17 cellular contexts compared by ENCODE assay signal in the genomic region with DNA sequence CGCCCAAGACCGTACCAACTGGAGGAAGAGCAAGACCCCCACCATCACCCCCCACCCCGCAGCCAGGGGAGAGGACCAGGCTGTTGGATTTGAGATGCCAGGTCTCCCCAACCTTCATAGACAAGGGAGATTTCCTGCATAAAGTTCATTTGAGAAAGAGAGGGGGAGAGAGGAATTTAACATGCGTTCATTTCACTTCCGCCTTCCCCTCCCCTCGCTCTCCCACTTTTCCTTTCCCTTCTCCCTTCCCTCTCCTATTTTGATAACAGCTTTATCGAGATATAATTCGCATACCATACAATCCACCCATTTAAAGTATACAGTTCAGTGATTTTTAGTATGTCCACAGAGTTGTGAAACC. TPM values are rescaled to one million over a fixed set of nuclear protein-coding genes. Genes with fewer than 3 reads are reported as not detected.
DNase-seq lines count a peak whose midpoint lies in the region; ATAC-seq and TF ChIP-seq lines count a peak whose summit lies in the region.
"Had no signal": no experiment of that assay in that cellular context is flagged by ENCODE, and none has a peak within 500 bp of the region (broad histone marks: within the 10 kb centered on the region; RNA-seq: fewer than 3 reads in every experiment).

No MANE protein-coding gene starts in this region.

- H3K27ac ChIP-seq in left ventricle myocardium inferior (replicated peaks), result peak overlapping the region; percentile 91

- H3K27ac Mint-ChIP-seq in WTC11, result no peak overlapping the region
- no peak overlapping the region for H3K27ac Mint-ChIP-seq in immature natural killer cell
- peak overlapping the region; percentile 27 for H3K27ac Mint-ChIP-seq in type B pancreatic cell

- H3K4me1 Mint-ChIP-seq in WTC11 (peaks cover 70% of the 10 kb centered on the region), immature natural killer cell (peaks cover 15 to 25% of the 10 kb centered on the region in 2 donors), type B pancreatic cell (ENCODE audit: unreplicated experiment) (peaks cover 48% of the 10 kb centered on the region)

- H3K4me3 Mint-ChIP-seq in WTC11 (peak overlapping the region; percentile 63), immature natural killer cell (peak overlapping the region in 4 of 5 donors; percentile 40 to 76 (median 72)), type B pancreatic cell (peak overlapping the region; percentile 81)

- POLR2A ChIA-PET in WTC11 (lab: Charles Lee), result no interaction called here

- H3K36me3 ChIP-seq in left ventricle myocardium inferior, result no peaks in the 10 kb centered on the region

- H3K9me3 Mint-ChIP-seq in WTC11 (no peaks in the 10 kb centered on the region), immature natural killer cell (peaks cover 0 to 1% (median 0%) of the 10 kb centered on the region in 6 donors), type B pancreatic cell (no peaks in the 10 kb centered on the region)

- H3K36me3 Mint-ChIP-seq in WTC11 (0 out of 2 replicates have a peak, but pooled peaks cover 2% of the 10 kb centered on the region), immature natural killer cell (peaks cover 0 to 5% (median 0%) of the 10 kb centered on the region in 3 donors), type B pancreatic cell (no peaks in the 10 kb centered on the region)

- intact Hi-C loops in left ventricle myocardium inferior (cut with micrococcal nuclease), result no loop called here
- intact Hi-C loops in left ventricle myocardium superior (cut with micrococcal nuclease), result no loop called here

- no peaks in the 10 kb centered on the region for H3K9me3 ChIP-seq in left ventricle myocardium inferior (replicated peaks)

- H3K4me3 ChIP-seq in left ventricle myocardium inferior (peak overlapping the region; percentile 76), foreskin fibroblast (ENCODE audit: low read depth in 1 of 2, low read length in 2 of 2) (no peak overlapping the region)

- TF ChIP-seq CTCF in left ventricle myocardium inferior (IDR thresholded peaks at IDR 0.05; ENCODE audit: borderline replicate concordance), result no peak
- no peak for TF ChIP-seq CTCF in WTC11 (IDR thresholded peaks at IDR 0.05)
- no peak for TF ChIP-seq CTCF in type B pancreatic cell (conservative IDR thresholded peaks at IDR 0.05)
- TF ChIP-seq CTCF in foreskin fibroblast (IDR thresholded peaks at IDR 0.05; ENCODE audit: low read depth, low read length), result no peak

- CTCF ChIA-PET in WTC11 (lab: Charles Lee), result interaction anchor here (0.6 to 1.4 kb wide), 3 partner anchors 43 to 71 kb away, joined by 3 to 5 read pairs (median 3); no protein-coding TSS in a partner anchor

- H3K27me3 Mint-ChIP-seq in WTC11 (ENCODE audit: low read depth) (peaks cover 100% of the 10 kb centered on the region), immature natural killer cell (ENCODE audit: low read depth in 3 of 3) (peaks cover 32 to 60% (median 49%) of the 10 kb centered on the region in 3 donors), type B pancreatic cell (peaks cover 99% of the 10 kb centered on the region)

- no peak for ATAC-seq in left ventricle myocardium superior
- ATAC-seq in WTC11, result no peak

- H3K27me3 ChIP-seq in left ventricle myocardium inferior (ENCODE audit: low read depth), result peaks cover 100% of the 10 kb centered on the region

- no peak for DNase-seq in left ventricle myocardium inferior
- DNase-seq in left ventricle myocardium superior, result no peak
- DNase-seq in WTC11 (ENCODE audit: low spot score), result no peak
- no peak for DNase-seq in immature natural killer cell
- DNase-seq in type B pancreatic cell (ENCODE audit: extremely low spot score, unreplicated experiment), result no peak
- no peak for DNase-seq in foreskin fibroblast
- DNase-seq in NCI-H1694 treated with DMSO at 0.1 percent for 48 hours (lab: John Stamatoyannopoulos, UW), result no peak
- DNase-seq: activated T-cell treated with anti-CD3 and anti-CD28 coated beads, Interleukin-2, amount 50 U/mL, for 48 hours; DMS79 treated with DMSO at 0.1 percent for 48 hours; GOT3; KG1; NCI-H1417; stimulated activated CD4-positive, alpha-beta T cell treated with anti-CD3 and anti-CD28 coated beads, Interleukin-12 subunit alpha, Interleukin-12 subunit beta, amount 100 ng/mL, for 4 hours; substantia nigra had no signal

- H3K4me1 ChIP-seq in left ventricle myocardium inferior, result peaks cover 56% of the 10 kb centered on the region

TF ChIP-seq in WTC11, 78 proteins besides CTCF, POLR2A, EP300 and RAD21:
- TF ChIP-seq, protein P1, sequence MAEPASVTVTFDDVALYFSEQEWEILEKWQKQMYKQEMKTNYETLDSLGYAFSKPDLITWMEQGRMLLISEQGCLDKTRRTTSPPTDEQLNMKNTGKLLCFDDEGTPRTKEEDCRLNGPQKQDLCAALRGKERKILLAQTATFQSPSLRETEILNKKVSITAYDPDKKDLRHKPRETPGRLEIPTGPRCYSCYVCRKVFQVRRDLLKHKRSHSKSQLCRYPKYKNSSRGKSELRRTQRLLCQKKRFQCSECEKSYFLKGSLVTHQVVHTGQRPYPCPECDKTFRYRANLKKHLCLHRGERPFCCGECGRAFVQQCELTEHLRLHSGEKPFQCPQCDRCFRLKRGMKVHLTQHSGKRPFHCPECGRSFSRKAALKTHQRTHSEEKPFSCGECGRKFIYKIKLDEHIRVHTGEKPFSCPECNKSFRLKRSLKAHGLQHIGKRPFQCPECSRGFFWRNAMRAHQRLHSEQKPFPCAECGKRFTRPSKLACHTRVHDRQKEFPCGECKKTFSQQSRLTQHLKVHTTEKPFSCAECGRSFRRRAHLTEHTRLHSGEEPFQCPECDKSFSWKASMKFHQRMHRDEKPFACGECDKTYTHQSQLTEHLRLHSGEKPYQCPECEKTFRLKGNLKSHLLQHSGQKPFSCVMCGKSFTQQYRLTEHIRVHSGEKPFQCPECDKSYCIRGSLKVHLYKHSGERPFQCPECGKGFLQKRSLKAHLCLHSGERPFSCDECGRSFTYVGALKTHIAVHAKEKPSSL (CRISPR knock-in tag; conservative IDR thresholded peaks at IDR 0.05), result no peak
- no peak for TF ChIP-seq OVOL2 (CRISPR knock-in tag; IDR thresholded peaks at IDR 0.05; ENCODE audit: borderline replicate concordance)
- TF ChIP-seq TP53 (CRISPR knock-in tag; IDR thresholded peaks at IDR 0.05), result no peak
- TF ChIP-seq, protein P2, sequence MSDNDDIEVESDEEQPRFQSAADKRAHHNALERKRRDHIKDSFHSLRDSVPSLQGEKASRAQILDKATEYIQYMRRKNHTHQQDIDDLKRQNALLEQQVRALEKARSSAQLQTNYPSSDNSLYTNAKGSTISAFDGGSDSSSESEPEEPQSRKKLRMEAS (CRISPR knock-in tag; IDR thresholded peaks at IDR 0.05), result no peak
- TF ChIP-seq, protein P3, sequence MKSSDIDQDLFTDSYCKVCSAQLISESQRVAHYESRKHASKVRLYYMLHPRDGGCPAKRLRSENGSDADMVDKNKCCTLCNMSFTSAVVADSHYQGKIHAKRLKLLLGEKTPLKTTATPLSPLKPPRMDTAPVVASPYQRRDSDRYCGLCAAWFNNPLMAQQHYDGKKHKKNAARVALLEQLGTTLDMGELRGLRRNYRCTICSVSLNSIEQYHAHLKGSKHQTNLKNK (CRISPR knock-in tag; IDR thresholded peaks at IDR 0.05), result no peak
- TF ChIP-seq ESRRA (CRISPR knock-in tag; IDR thresholded peaks at IDR 0.05; ENCODE audit: borderline replicate concordance), result no peak
- TF ChIP-seq, protein P4, sequence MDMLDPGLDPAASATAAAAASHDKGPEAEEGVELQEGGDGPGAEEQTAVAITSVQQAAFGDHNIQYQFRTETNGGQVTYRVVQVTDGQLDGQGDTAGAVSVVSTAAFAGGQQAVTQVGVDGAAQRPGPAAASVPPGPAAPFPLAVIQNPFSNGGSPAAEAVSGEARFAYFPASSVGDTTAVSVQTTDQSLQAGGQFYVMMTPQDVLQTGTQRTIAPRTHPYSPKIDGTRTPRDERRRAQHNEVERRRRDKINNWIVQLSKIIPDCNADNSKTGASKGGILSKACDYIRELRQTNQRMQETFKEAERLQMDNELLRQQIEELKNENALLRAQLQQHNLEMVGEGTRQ (CRISPR knock-in tag; IDR thresholded peaks at IDR 0.05), result no peak
- TF ChIP-seq ZNF121 (CRISPR knock-in tag; IDR thresholded peaks at IDR 0.05), result no peak
- TF ChIP-seq NFE2L1 (CRISPR knock-in tag; IDR thresholded peaks at IDR 0.05), result no peak
- TF ChIP-seq ZNF423 (CRISPR knock-in tag; IDR thresholded peaks at IDR 0.05), result no peak
- TF ChIP-seq CBFB (CRISPR knock-in tag; IDR thresholded peaks at IDR 0.05; ENCODE audit: low read depth), result no peak
- no peak for TF ChIP-seq FOXK1 (CRISPR knock-in tag; IDR thresholded peaks at IDR 0.05)
- no peak for TF ChIP-seq FOXJ3 (CRISPR knock-in tag; IDR thresholded peaks at IDR 0.05; ENCODE audit: borderline replicate concordance)

RNA-seq across cellular contexts. Expression of a gene that starts 4.2 kb away (rescaled TPM):
- total RNA-seq in left ventricle myocardium inferior, result 248 TPM
- 285 TPM for total RNA-seq in left ventricle myocardium superior
- 0.57 to 1.9 TPM (median 0.89 TPM) in 3 replicates for total RNA-seq in WTC11 (2021)
- not detected for polyA plus RNA-seq in immature natural killer cell
- 1.00 and 3.2 TPM in 2 replicates for total RNA-seq in type B pancreatic cell (ENCODE audit: low replicate concordance)
- total RNA-seq: mononuclear cell, NCI-H460, posterior vena cava had no signal

Comparison
In these comparisons a context has a peak if more than half of its experiments do, and no peak if none do; other contexts are left out.
1. RNA of a gene that starts 4.2 kb away (total RNA-seq): 285 TPM in left ventricle myocardium superior (single experiment) and 248 TPM in left ventricle myocardium inferior (single experiment); 1.00 to 3.2 TPM in type B pancreatic cell and 0.57 to 1.9 TPM in WTC11; every median in the first group is over 10 times any median in the second.
2. Peak in every context shown above with its lines, with median percentiles within 50 percentile points of each other: H3K4me3 Mint-ChIP-seq.